9 cellular contexts compared by ENCODE assay signal in genomic region chr1:13543927-13544556, GRCh38. TPM values are rescaled to one million over a fixed set of nuclear protein-coding genes. Genes with fewer than 3 reads are reported as not detected.
DNase-seq lines count a peak whose midpoint lies in the region; ATAC-seq and TF ChIP-seq lines count a peak whose summit lies in the region.
"Had no signal": no experiment of that assay in that cellular context is flagged by ENCODE, and none has a peak within 500 bp of the region (broad histone marks: within the 10 kb centered on the region; RNA-seq: fewer than 3 reads in every experiment).

No MANE protein-coding gene starts in this region.

- H2AFZ ChIP-seq in SK-N-SH (ENCODE audit: low read depth) (peak overlapping the region; percentile 32; the same call in 1 of the 2 replicates), OCI-LY7 (ENCODE audit: low read length) (no peak overlapping the region)

- no TSS peak for BruUV-seq in OCI-LY7 (replicated peaks; lab: Mats Ljungman, UMichigan)

- no peak overlapping the region for H3K9ac ChIP-seq in SK-N-SH

- POLR2A ChIA-PET in SK-N-SH (lab: Yijun Ruan, JAX) (no interaction called here), OCI-LY7 (lab: Charles Lee) (no interaction called here)

- intact Hi-C loops in OCI-LY7 (cut with micrococcal nuclease; ENCODE audit: unreplicated experiment) = no loop called here

- TF ChIP-seq RAD21 in SK-N-SH (IDR thresholded peaks at IDR 0.05; ENCODE audit: low read length) = 0 out of 2 replicates have a peak, but pooled peaks have one; percentile 21

- WGBS in SK-N-SH (ENCODE audit: low lambda C conversion rate) = 3% methylated on average over 11 of the region's 14 CpGs

- H3K9me2 ChIP-seq in SK-N-SH = no peaks in the 10 kb centered on the region
- no peaks in the 10 kb centered on the region for H3K9me2 ChIP-seq in OCI-LY7 (ENCODE audit: insufficient read depth, low read length)

- H3K4me1 ChIP-seq in SK-N-SH (ENCODE audit: control insufficient read depth in 1 of 2, insufficient read depth in 2 of 2, low read depth in 1 of 2, low read length in 1 of 2) = no peaks in the 10 kb centered on the region
- H3K4me1 ChIP-seq in OCI-LY7 (ENCODE audit: insufficient read depth, low read length, poor library complexity, severe bottlenecking) = no peaks in the 10 kb centered on the region

- no peaks in the 10 kb centered on the region for H4K20me1 ChIP-seq in SK-N-SH (ENCODE audit: insufficient read depth)
- H4K20me1 ChIP-seq in OCI-LY7 (ENCODE audit: insufficient read depth, low read length) = no peaks in the 10 kb centered on the region

- CTCF ChIA-PET in SK-N-SH (lab: Yijun Ruan, JAX) = interaction anchor here (0.8 to 1.0 kb wide), 3 partner anchors 37 to 719 kb away, joined by 3 to 5 read pairs (median 3); no protein-coding TSS in a partner anchor
- CTCF ChIA-PET in OCI-LY7 (lab: Charles Lee; ENCODE audit: unreplicated experiment) = no interaction called here

- H3K4me2 ChIP-seq in SK-N-SH (peak overlapping the region; percentile 33; the same call in 1 of the 2 replicates), OCI-LY7 (ENCODE audit: low read length) (no peak overlapping the region)

- H3K4me3 ChIP-seq in SK-N-SH (ENCODE audit: low read depth in 2 of 2, low read length in 1 of 2) = no peak overlapping the region; a peak in 1 of 4 replicates
- no peak overlapping the region for H3K4me3 ChIP-seq in OCI-LY7 (ENCODE audit: low read depth, low read length, poor library complexity, severe bottlenecking)

- no peak for ATAC-seq in HG03521 (IDR thresholded peaks at IDR 0.05; ENCODE audit: unreplicated experiment)

- no peak overlapping the region for H3K27ac ChIP-seq in SK-N-SH (ENCODE audit: low read depth in 2 of 2, low read length in 1 of 2)
- H3K27ac ChIP-seq in OCI-LY7 (ENCODE audit: low read depth, low read length, poor library complexity, severe bottlenecking) = no peak overlapping the region

- no peaks in the 10 kb centered on the region for H3K79me2 ChIP-seq in SK-N-SH (ENCODE audit: insufficient read depth)
- no peaks in the 10 kb centered on the region for H3K79me2 ChIP-seq in OCI-LY7 (ENCODE audit: insufficient read depth, low read depth, low read length)

- DNase-seq in Daoy (ENCODE audit: low read depth) = peak; percentile 50
- peak; percentile 54 for DNase-seq in SK-N-SH
- peak; percentile 63 for DNase-seq in globus pallidus (ENCODE audit: low spot score)
- DNase-seq in pons (ENCODE audit: low spot score) = peak; percentile 59
- no peak for DNase-seq in AML-193 (lab: John Stamatoyannopoulos, UW)
- DNase-seq in OCI-LY7 (ENCODE audit: low spot score) = no peak
- DNase-seq in activated naive CD4-positive, alpha-beta T cell treated with Interleukin-2 at 50 U/mL for 16 hours = no peak
- DNase-seq: activated CD4-positive, alpha-beta T cell treated with anti-CD3 and anti-CD28 coated beads, Interleukin-2, amount 50 U/mL, for 1 hour had no signal

- H3K9me3 ChIP-seq in SK-N-SH = no peaks in the 10 kb centered on the region
- H3K9me3 ChIP-seq in OCI-LY7 (ENCODE audit: low read length) = no peaks in the 10 kb centered on the region

- no peaks in the 10 kb centered on the region for H3K36me3 ChIP-seq in SK-N-SH (replicated peaks in 1 of 2; ENCODE audit: control insufficient read depth in 1 of 2, insufficient read depth in 2 of 2, low read length in 1 of 2)
- H3K36me3 ChIP-seq in OCI-LY7 (ENCODE audit: insufficient read depth, low read length) = no peaks in the 10 kb centered on the region

- no peaks in the 10 kb centered on the region for H3F3A ChIP-seq in SK-N-SH (replicated peaks; ENCODE audit: insufficient read depth)

- TF ChIP-seq CTCF in SK-N-SH (IDR thresholded peaks at IDR 0.05) = peak; percentile 58
- TF ChIP-seq CTCF in OCI-LY7 (conservative IDR thresholded peaks at IDR 0.05; ENCODE audit: low read length) = no peak

- TF ChIP-seq EP300 in SK-N-SH (IDR thresholded peaks at IDR 0.05; ENCODE audit: borderline replicate concordance in 1 of 2, low read depth in 1 of 2, low read length in 1 of 2) = no peak

- H3K27me3 ChIP-seq in SK-N-SH (ENCODE audit: insufficient read depth) = no peaks in the 10 kb centered on the region; the same call in 1 of the 2 replicates

TF ChIP-seq in SK-N-SH, 30 proteins besides CTCF, POLR2A, EP300 and RAD21:
- no peak for TF ChIP-seq POLR2AphosphoS5 (IDR thresholded peaks at IDR 0.05; ENCODE audit: low read depth, low read length)
- TF ChIP-seq NFIC (IDR thresholded peaks at IDR 0.05; ENCODE audit: borderline replicate concordance) = no peak
- no peak for TF ChIP-seq TEAD4 (IDR thresholded peaks at IDR 0.05; ENCODE audit: borderline replicate concordance, insufficient read depth)
- no peak for TF ChIP-seq FOSL2 (IDR thresholded peaks at IDR 0.05; ENCODE audit: borderline replicate concordance, low read depth)
- no peak for TF ChIP-seq TAF1 (IDR thresholded peaks at IDR 0.05; ENCODE audit: borderline replicate concordance, low read depth, low read length)
- no peak for TF ChIP-seq ELF1 (IDR thresholded peaks at IDR 0.05)
- no peak for TF ChIP-seq RFX5 (IDR thresholded peaks at IDR 0.05; ENCODE audit: low read length)
- TF ChIP-seq YY1 (IDR thresholded peaks at IDR 0.05; ENCODE audit: low read depth) = no peak
- no peak for TF ChIP-seq MXI1 (IDR thresholded peaks at IDR 0.05; ENCODE audit: low read depth, low read length)
- no peak for TF ChIP-seq CHD2 (IDR thresholded peaks at IDR 0.05; ENCODE audit: low read length, partially characterized antibody)
- TF ChIP-seq, protein P1, sequence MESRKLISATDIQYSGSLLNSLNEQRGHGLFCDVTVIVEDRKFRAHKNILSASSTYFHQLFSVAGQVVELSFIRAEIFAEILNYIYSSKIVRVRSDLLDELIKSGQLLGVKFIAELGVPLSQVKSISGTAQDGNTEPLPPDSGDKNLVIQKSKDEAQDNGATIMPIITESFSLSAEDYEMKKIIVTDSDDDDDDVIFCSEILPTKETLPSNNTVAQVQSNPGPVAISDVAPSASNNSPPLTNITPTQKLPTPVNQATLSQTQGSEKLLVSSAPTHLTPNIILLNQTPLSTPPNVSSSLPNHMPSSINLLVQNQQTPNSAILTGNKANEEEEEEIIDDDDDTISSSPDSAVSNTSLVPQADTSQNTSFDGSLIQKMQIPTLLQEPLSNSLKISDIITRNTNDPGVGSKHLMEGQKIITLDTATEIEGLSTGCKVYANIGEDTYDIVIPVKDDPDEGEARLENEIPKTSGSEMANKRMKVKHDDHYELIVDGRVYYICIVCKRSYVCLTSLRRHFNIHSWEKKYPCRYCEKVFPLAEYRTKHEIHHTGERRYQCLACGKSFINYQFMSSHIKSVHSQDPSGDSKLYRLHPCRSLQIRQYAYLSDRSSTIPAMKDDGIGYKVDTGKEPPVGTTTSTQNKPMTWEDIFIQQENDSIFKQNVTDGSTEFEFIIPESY (IDR thresholded peaks at IDR 0.05; ENCODE audit: borderline replicate concordance, low read depth) = no peak
- no peak for TF ChIP-seq JUND (IDR thresholded peaks at IDR 0.05)
- TF ChIP-seq USF1 (IDR thresholded peaks at IDR 0.05; ENCODE audit: borderline replicate concordance, low read depth) = no peak
- TF ChIP-seq MEF2A (IDR thresholded peaks at IDR 0.05; ENCODE audit: borderline replicate concordance, low read depth) = no peak
- no peak for TF ChIP-seq FOXJ3 (CRISPR knock-in tag; IDR thresholded peaks at IDR 0.05)
- TF ChIP-seq TCF12 (IDR thresholded peaks at IDR 0.05) = no peak
TF ChIP-seq in SK-N-SH: peak in this region for 0.

RNA-seq across cellular contexts. Expression of gene LRRC38, which starts 30.2 kb away (rescaled TPM):
- total RNA-seq in Daoy (2014; rRNA removed; shearing (Covaris generic)) = not detected in 2 replicates
- polyA plus RNA-seq in SK-N-SH (2012; rRNA removed) = 0.02 TPM in 1 of 2 replicates, not detected in the other
- not detected in 2 replicates for polyA plus RNA-seq in SK-N-SH (2012; cell fraction: cytosol; rRNA removed)
- polyA plus RNA-seq in SK-N-SH (2012; cell fraction: nucleus; rRNA removed) = 0.02 TPM in 1 of 2 replicates, not detected in the other
- total RNA-seq in OCI-LY7 (2014; rRNA removed; shearing (Covaris generic)) = not detected in 2 replicates
- total RNA-seq in OCI-LY7 (2022) = not detected in 2 replicates

RNA-seq across cellular contexts. Expression of gene PDPN, which starts 39.6 kb away (rescaled TPM):
- total RNA-seq in Daoy (2014; rRNA removed; shearing (Covaris generic)) = 19.6 and 30.1 TPM in 2 replicates
- polyA plus RNA-seq in SK-N-SH (2012; rRNA removed) = not detected in 2 replicates
- not detected in 2 replicates for polyA plus RNA-seq in SK-N-SH (2012; cell fraction: cytosol; rRNA removed)
- polyA plus RNA-seq in SK-N-SH (2012; cell fraction: nucleus; rRNA removed) = not detected in 2 replicates
- total RNA-seq in OCI-LY7 (2014; rRNA removed; shearing (Covaris generic)) = not detected in 2 replicates
- not detected in 2 replicates for total RNA-seq in OCI-LY7 (2022)

Comparison
In these comparisons a context has a peak if more than half of its experiments do, and no peak if none do; other contexts are left out.
1. DNase-seq: peak in Daoy (single experiment), SK-N-SH (single experiment), globus pallidus (single experiment) and pons (single experiment); none in AML-193 (0 of 2), OCI-LY7 (single experiment) and activated naive CD4-positive, alpha-beta T cell treated with Interleukin-2 at 50 U/mL for 16 hours (single experiment).
2. RNA of gene PDPN, which starts 39.6 kb away (total RNA-seq): 19.6 to 30.1 TPM in Daoy; not detected in OCI-LY7; every median in the first group is over 10 times any median in the second.